In genomic region chr7:149284343-149284742, GRCh38 we compare ENCODE assay signal across 9 cellular contexts. TPM values are rescaled to one million over a fixed set of nuclear protein-coding genes. Genes with fewer than 3 reads are reported as not detected.
DNase-seq lines count a peak whose midpoint lies in the region; ATAC-seq and TF ChIP-seq lines count a peak whose summit lies in the region.
"Had no signal": no experiment of that assay in that cellular context is flagged by ENCODE, and none has a peak within 500 bp of the region (broad histone marks: within the 10 kb centered on the region; RNA-seq: fewer than 3 reads in every experiment).

No MANE protein-coding gene starts in this region.

- no peaks in the 10 kb centered on the region for H3K9me3 ChIP-seq in MG63
- H3K9me3 ChIP-seq: thoracic aorta had no signal

- ATAC-seq in stimulated activated naive CD8-positive, alpha-beta T cell treated with anti-CD3 and anti-CD28 coated beads, Interleukin-15, amount 100 ng/mL, for 72 hours, result peak; percentile 11

- no peak overlapping the region for H3K27ac Mint-ChIP-seq in stimulated activated naive CD8-positive, alpha-beta T cell treated with anti-CD3 and anti-CD28 coated beads, Interleukin-15, amount 100 ng/mL, for 72 hours

- H3K27me3 ChIP-seq in MG63, result no peaks in the 10 kb centered on the region

- H3K4me1 Mint-ChIP-seq in stimulated activated naive CD8-positive, alpha-beta T cell treated with anti-CD3 and anti-CD28 coated beads, Interleukin-15, amount 100 ng/mL, for 72 hours, result peaks cover 49% of the 10 kb centered on the region

- DNase-seq in activated gamma-delta T cell treated with Interleukin-2 at 50 U/mL for 16 hours (peak; percentile 42), activated gamma-delta T cell (lab: John Stamatoyannopoulos, UW) (no peak), T-helper 9 cell (peak; percentile 38), germinal center (ENCODE audit: low spot score) (peak; percentile 31), HK-2 (ENCODE audit: unreplicated experiment) (no peak), MG63 (no peak), HEK293T (ENCODE audit: extremely low spot score) (no peak)
- peak in 1 of 2 donors; percentile 32 for DNase-seq in stimulated activated naive CD8-positive, alpha-beta T cell treated with anti-CD3 and anti-CD28 coated beads, Interleukin-15, amount 100 ng/mL, for 72 hours

- 0 out of 2 replicates have a peak, but pooled peaks cover under 1% of the 10 kb centered on the region for H3K36me3 ChIP-seq in MG63

- H3K9me3 Mint-ChIP-seq in stimulated activated naive CD8-positive, alpha-beta T cell treated with anti-CD3 and anti-CD28 coated beads, Interleukin-15, amount 100 ng/mL, for 72 hours, result no peaks in the 10 kb centered on the region

- POLR2A ChIA-PET in HEK293T (lab: Yijun Ruan, JAX), result interaction anchor here (0.7 to 2.4 kb wide), 12 partner anchors 9 to 175 kb away, joined by 3 to 24 read pairs (median 4); partner anchors contain the start of genes ZNF282 and ZNF783

- H3K27me3 Mint-ChIP-seq in stimulated activated naive CD8-positive, alpha-beta T cell treated with anti-CD3 and anti-CD28 coated beads, Interleukin-15, amount 100 ng/mL, for 72 hours, result no peaks in the 10 kb centered on the region

- H3K4me3 ChIP-seq in MG63, result no peak overlapping the region

- CTCF ChIA-PET in HEK293T (lab: Yijun Ruan, JAX), result interaction anchor here (0.6 to 2.3 kb wide), 3 partner anchors 22 to 512 kb away, joined by 3 to 14 read pairs (median 8); partner anchors contain the start of gene ZNF783

- peak overlapping the region; percentile 94 for H3K4me3 Mint-ChIP-seq in stimulated activated naive CD8-positive, alpha-beta T cell treated with anti-CD3 and anti-CD28 coated beads, Interleukin-15, amount 100 ng/mL, for 72 hours

TF ChIP-seq in HEK293T, 16 proteins besides CTCF, POLR2A, EP300 and RAD21:
- TF ChIP-seq CTBP1 (IDR thresholded peaks at IDR 0.05; ENCODE audit: borderline replicate concordance), result no peak
- TF ChIP-seq ARNT (IDR thresholded peaks at IDR 0.05), result no peak
- TF ChIP-seq NFRKB (IDR thresholded peaks at IDR 0.05), result no peak
- no peak for TF ChIP-seq TARDBP (IDR thresholded peaks at IDR 0.05)
- TF ChIP-seq HDGF (IDR thresholded peaks at IDR 0.05; ENCODE audit: borderline replicate concordance), result no peak
- TF ChIP-seq BHLHE40 (IDR thresholded peaks at IDR 0.05; ENCODE audit: borderline replicate concordance), result no peak
- TF ChIP-seq FOXA1 (IDR thresholded peaks at IDR 0.05), result no peak

RNA-seq across cellular contexts. Expression of gene ZNF783, which starts 22.3 kb away (rescaled TPM):
- 4.8 and 6.2 TPM in 2 replicates for total RNA-seq in MG63 (2014; rRNA removed; shearing (Covaris generic); ENCODE audit: low replicate concordance)

RNA-seq across cellular contexts. Expression of gene ZNF212, which starts 44.9 kb away (rescaled TPM):
- total RNA-seq in MG63 (2014; rRNA removed; shearing (Covaris generic); ENCODE audit: low replicate concordance), result 4.3 and 8.0 TPM in 2 replicates

Comparison
In these comparisons a context has a peak if more than half of its experiments do, and no peak if none do; other contexts are left out.
1. DNase-seq: peak in activated gamma-delta T cell treated with Interleukin-2 at 50 U/mL for 16 hours (single experiment), T-helper 9 cell (single experiment) and germinal center (single experiment); none in activated gamma-delta T cell (single experiment), HK-2 (single experiment), MG63 (single experiment) and HEK293T (single experiment).